ENCODE assay signal across 14 cellular contexts in genomic region chr2:153476491-153477095, GRCh38. TPM values are rescaled to one million over a fixed set of nuclear protein-coding genes. Genes with fewer than 3 reads are reported as not detected.
DNase-seq lines count a peak whose midpoint lies in the region; ATAC-seq and TF ChIP-seq lines count a peak whose summit lies in the region.
"Had no signal": no experiment of that assay in that cellular context is flagged by ENCODE, and none has a peak within 500 bp of the region (broad histone marks: within the 10 kb centered on the region; RNA-seq: fewer than 3 reads in every experiment).

No MANE protein-coding gene starts in this region.

- TF ChIP-seq POLR2A in adrenal gland (IDR thresholded peaks at IDR 0.05) = no peak

- no peak for ATAC-seq in activated T-cell treated with anti-CD3 and anti-CD28 coated beads, Interleukin-2, amount 50 U/mL, for 4 hours
- ATAC-seq: foreskin keratinocyte had no signal

- no peaks in the 10 kb centered on the region for H3K9me3 ChIP-seq in adrenal gland (replicated peaks in 1 of 3)
- no peaks in the 10 kb centered on the region for H3K9me3 ChIP-seq in muscle layer of colon (ENCODE audit: low read length)

- H3K9ac ChIP-seq in muscle layer of colon (ENCODE audit: low read length) = no peak overlapping the region

- peak overlapping the region; percentile 90 for H3K4me3 Mint-ChIP-seq in type B pancreatic cell
- no peak overlapping the region for H3K4me3 Mint-ChIP-seq in activated T-cell treated with anti-CD3 and anti-CD28 coated beads, Interleukin-2, amount 50 U/mL, for 4 hours
- H3K4me3 Mint-ChIP-seq: activated T-cell treated with anti-CD3 and anti-CD28 coated beads, Interleukin-2, amount 50 U/mL, for 24 hours had no signal

- DNase-seq in NCI-H345 (lab: John Stamatoyannopoulos, UW) (peak; percentile 92), NCI-H345 treated with DMSO at 0.1 percent for 48 hours (lab: John Stamatoyannopoulos, UW; ENCODE audit: unreplicated experiment) (no peak), adrenal gland (peak in 6 of 7 donors; percentile 23 to 56 (median 28)), type B pancreatic cell (ENCODE audit: extremely low spot score, unreplicated experiment) (no peak), inferior parietal cortex (ENCODE audit: extremely low spot score) (no peak)
- no peak for DNase-seq in activated effector memory CD4-positive, alpha-beta T cell treated with Interleukin-2 at 50 U/mL for 16 hours
- no peak for DNase-seq in activated T-cell treated with anti-CD3 and anti-CD28 coated beads, Interleukin-2, amount 50 U/mL, for 4 hours
- DNase-seq: activated T-cell treated with anti-CD3 and anti-CD28 coated beads, Interleukin-2, amount 50 U/mL, for 24 hours; central memory CD4-positive, alpha-beta T cell; foreskin keratinocyte; mesenchymal stem cell; MM.1S; OCI-M1 had no signal

- H3K36me3 Mint-ChIP-seq in type B pancreatic cell = no peaks in the 10 kb centered on the region
- H3K36me3 Mint-ChIP-seq in activated T-cell treated with anti-CD3 and anti-CD28 coated beads, Interleukin-2, amount 50 U/mL, for 4 hours (ENCODE audit: insufficient read depth) = no peaks in the 10 kb centered on the region

- H3K4me1 ChIP-seq in adrenal gland (replicated peaks in 1 of 2) = peaks cover 0 to 31% of the 10 kb centered on the region in 2 donors
- peaks cover 18% of the 10 kb centered on the region for H3K4me1 ChIP-seq in muscle layer of colon (ENCODE audit: insufficient read depth, low read length)
- H3K4me1 ChIP-seq: foreskin keratinocyte had no signal

- peak overlapping the region; percentile 35 for H3K27ac Mint-ChIP-seq in type B pancreatic cell
- H3K27ac Mint-ChIP-seq: activated T-cell treated with anti-CD3 and anti-CD28 coated beads, Interleukin-2, amount 50 U/mL, for 24 hours had no signal

- H3K27me3 ChIP-seq in adrenal gland = no peaks in the 10 kb centered on the region
- H3K27me3 ChIP-seq in muscle layer of colon (ENCODE audit: control insufficient read depth in 1 of 2, insufficient read depth in 2 of 2, low read length in 2 of 2) = peaks cover 0 to 8% of the 10 kb centered on the region in 2 donors

- peaks cover 61% of the 10 kb centered on the region for H3K27me3 Mint-ChIP-seq in type B pancreatic cell
- H3K27me3 Mint-ChIP-seq in activated T-cell treated with anti-CD3 and anti-CD28 coated beads, Interleukin-2, amount 50 U/mL, for 4 hours (ENCODE audit: low read depth) = peaks cover 40% of the 10 kb centered on the region

- peaks cover 15% of the 10 kb centered on the region for H3K4me1 Mint-ChIP-seq in type B pancreatic cell (ENCODE audit: unreplicated experiment)
- H3K4me1 Mint-ChIP-seq in activated T-cell treated with anti-CD3 and anti-CD28 coated beads, Interleukin-2, amount 50 U/mL, for 4 hours (ENCODE audit: low read depth) = peaks cover 24% of the 10 kb centered on the region

- TF ChIP-seq CTCF in adrenal gland (IDR thresholded peaks at IDR 0.05) = no peak
- no peak for TF ChIP-seq CTCF in type B pancreatic cell (conservative IDR thresholded peaks at IDR 0.05)

- intact Hi-C loops in adrenal gland (cut with DNase I) = loop anchor here in 1 of 2 donors (10.0 kb wide), 1 partner anchor 312 kb away; no protein-coding TSS in a partner anchor

- no peaks in the 10 kb centered on the region for H3K36me3 ChIP-seq in adrenal gland (replicated peaks in 1 of 2)
- no peaks in the 10 kb centered on the region for H3K36me3 ChIP-seq in muscle layer of colon (ENCODE audit: insufficient read depth, low read length)

- H3K9me3 Mint-ChIP-seq in type B pancreatic cell = no peaks in the 10 kb centered on the region
- H3K9me3 Mint-ChIP-seq in activated T-cell treated with anti-CD3 and anti-CD28 coated beads, Interleukin-2, amount 50 U/mL, for 4 hours = no peaks in the 10 kb centered on the region
- H3K9me3 Mint-ChIP-seq: activated T-cell treated with anti-CD3 and anti-CD28 coated beads, Interleukin-2, amount 50 U/mL, for 24 hours had no signal

- WGBS in adrenal gland, 4 donors = 9 to 25% (median 11%) methylated on average over 23 to 24 of the region's 24 CpGs

- peak overlapping the region in 2 of 4 donors; percentile 57 to 74 for H3K4me3 ChIP-seq in adrenal gland
- peak overlapping the region; percentile 68 to 71 for H3K4me3 ChIP-seq in muscle layer of colon (ENCODE audit: low read depth in 1 of 2, low read length in 2 of 2)

- peak overlapping the region in 2 of 5 donors; percentile 36 to 87 for H3K27ac ChIP-seq in adrenal gland
- no peak overlapping the region for H3K27ac ChIP-seq in muscle layer of colon (ENCODE audit: low read depth, low read length)
- H3K27ac ChIP-seq: foreskin keratinocyte had no signal

RNA-seq across cellular contexts. Expression of gene RPRM, which starts 2.0 kb away (rescaled TPM):
- 10 to 100 TPM in 7 of 8 donors, 1 to 10 TPM in 1; 8.2 to 38.8 (median 14.3) TPM for total RNA-seq in adrenal gland
- polyA plus RNA-seq in adrenal gland = 1 to 10 TPM; 1.4 to 8.1 (median 5.0) TPM
- 6.0 and 7.3 TPM in 2 replicates for total RNA-seq in type B pancreatic cell (ENCODE audit: low replicate concordance)
- under 1 TPM in 1 of 3 donors, not detected in 2; 0.15 TPM for total RNA-seq in activated T-cell treated with anti-CD3 and anti-CD28 coated beads, Interleukin-2, amount 50 U/mL, for 4 hours
- total RNA-seq: foreskin keratinocyte had no signal
- polyA plus RNA-seq: foreskin keratinocyte had no signal

Comparison
In these comparisons a context has a peak if more than half of its experiments do, and no peak if none do; other contexts are left out.
1. DNase-seq: peak in NCI-H345 (single experiment) and adrenal gland (6 of 7); none in NCI-H345 treated with DMSO at 0.1 percent for 48 hours (single experiment), type B pancreatic cell (single experiment), activated effector memory CD4-positive, alpha-beta T cell treated with Interleukin-2 at 50 U/mL for 16 hours (single experiment), inferior parietal cortex (single experiment) and activated T-cell treated with anti-CD3 and anti-CD28 coated beads, Interleukin-2, amount 50 U/mL, for 4 hours (single experiment).